ENCODE assay signal across 1 cellular context in genomic region chr1:25232866-25233784, GRCh38.
TF ChIP-seq lines count a peak whose summit lies in the region.

No MANE protein-coding gene starts in this region.

TF ChIP-seq in K562, 482 proteins besides CTCF, POLR2A, EP300 and RAD21 (continued from another document and continues in another):
- TF ChIP-seq TFE3 (CRISPR knock-in tag; IDR thresholded peaks at IDR 0.05) (peak; percentile 84), ZNF280B (CRISPR knock-in tag; IDR thresholded peaks at IDR 0.05) (no peak), ZBTB1 (CRISPR knock-in tag; IDR thresholded peaks at IDR 0.05; ENCODE audit: borderline replicate concordance, low read depth) (no peak), VEZF1 (CRISPR knock-in tag; IDR thresholded peaks at IDR 0.05) (peak; percentile 76), KLF10 (CRISPR knock-in tag; IDR thresholded peaks at IDR 0.05) (0 out of 2 replicates have a peak, but pooled peaks have one; percentile 68), NFATC3 (IDR thresholded peaks at IDR 0.05) (peak; percentile 57), BCOR (IDR thresholded peaks at IDR 0.05) (peak; percentile 10; the same call in 1 of the 2 replicates), SIN3A (IDR thresholded peaks at IDR 0.05; ENCODE audit: borderline replicate concordance in 2 of 2, control insufficient read depth in 1 of 2, low read depth in 2 of 2, low read length in 2 of 2) (peak in 1 of 2 experiments; percentile 95; a peak in 3 of 4 replicates), ZSCAN29 (IDR thresholded peaks at IDR 0.05) (no peak), KDM1A (IDR thresholded peaks at IDR 0.05) (peak; percentile 30 to 35; a peak in 2 of 4 replicates), BRF1 (IDR thresholded peaks at IDR 0.05; ENCODE audit: borderline replicate concordance, extremely low read depth, insufficient read length) (no peak), NR2C1 (IDR thresholded peaks at IDR 0.05) (peak; percentile 96), NR2C1 (tag; IDR thresholded peaks at IDR 0.05) (peak; percentile 97), GABPB2 (CRISPR knock-in tag; conservative IDR thresholded peaks at IDR 0.05) (no peak), ZNF830 (CRISPR knock-in tag; IDR thresholded peaks at IDR 0.05) (peak; percentile 86; the same call in 1 of the 2 replicates), POLR2AphosphoS5 (IDR thresholded peaks at IDR 0.05; ENCODE audit: control insufficient read depth, insufficient read depth, low read depth, low read length) (peak; percentile 82), FOXO4 (CRISPR knock-in tag; IDR thresholded peaks at IDR 0.05) (no peak), ZNF584 (CRISPR knock-in tag; IDR thresholded peaks at IDR 0.05; ENCODE audit: low read depth) (peak; percentile 83), BHLHE40 (IDR thresholded peaks at IDR 0.05; ENCODE audit: low read length) (peak; percentile 94), HMGN3 (IDR thresholded peaks at IDR 0.05; ENCODE audit: borderline replicate concordance, extremely low read depth, insufficient read length, low read depth, low read length) (peak; percentile 73), ZSCAN32 (CRISPR knock-in tag; IDR thresholded peaks at IDR 0.05) (no peak), HMGXB4 (CRISPR knock-in tag; IDR thresholded peaks at IDR 0.05) (no peak), CTBP1 (IDR thresholded peaks at IDR 0.05; ENCODE audit: borderline replicate concordance) (peak; percentile 77), ELK3 (CRISPR knock-in tag; IDR thresholded peaks at IDR 0.05) (0 out of 2 replicates have a peak, but pooled peaks have one; percentile 16), JUND (IDR thresholded peaks at IDR 0.05; ENCODE audit: borderline replicate concordance, low read depth, low read length) (peak; percentile 83), JUND (tag; IDR thresholded peaks at IDR 0.05; ENCODE audit: borderline replicate concordance, low read depth, low read length) (peak; percentile 71; the same call in 2 of the 3 replicates), CBX1 (IDR thresholded peaks at IDR 0.05; ENCODE audit: low read depth) (peak; percentile 66; the same call in 1 of the 2 replicates), HDAC2 (IDR thresholded peaks at IDR 0.05) (0 out of 2 replicates have a peak, but pooled peaks have one; percentile 43), CREB3L1 (IDR thresholded peaks at IDR 0.05; ENCODE audit: borderline replicate concordance, low read depth) (no peak), SOX6 (IDR thresholded peaks at IDR 0.05) (peak; percentile 93), TBL1XR1 (IDR thresholded peaks at IDR 0.05; ENCODE audit: low read length in 2 of 2) (peak in 1 of 2 experiments; percentile 66; a peak in 2 of 4 replicates), MYC (IDR thresholded peaks at IDR 0.05; ENCODE audit: low read depth, low read length) (no peak; the same call in 1 of the 2 replicates), MYC (CRISPR knock-in tag; IDR thresholded peaks at IDR 0.05; ENCODE audit: borderline replicate concordance, low read depth) (peak; percentile 94), HDAC3 (IDR thresholded peaks at IDR 0.05; ENCODE audit: borderline replicate concordance, partially characterized antibody) (peak; percentile 57), RHOXF2B (CRISPR knock-in tag; conservative IDR thresholded peaks at IDR 0.05) (peak; percentile 57; the same call in 1 of the 2 replicates), ZNF316 (IDR thresholded peaks at IDR 0.05) (0 out of 2 replicates have a peak, but pooled peaks have one; percentile 9), ZBTB17 (CRISPR knock-in tag; IDR thresholded peaks at IDR 0.05) (0 out of 2 replicates have a peak, but pooled peaks have one; percentile 11), RAD51 (IDR thresholded peaks at IDR 0.05; ENCODE audit: borderline replicate concordance, low read depth) (peak; percentile 80; the same call in 1 of the 2 replicates), MTA1 (IDR thresholded peaks at IDR 0.05; ENCODE audit: borderline replicate concordance) (peak; percentile 13; the same call in 1 of the 2 replicates), SP1 (CRISPR knock-in tag; IDR thresholded peaks at IDR 0.05) (peak; percentile 76), ZBTB9 (CRISPR knock-in tag; IDR thresholded peaks at IDR 0.05) (peak; percentile 92), TSHZ1 (CRISPR knock-in tag; IDR thresholded peaks at IDR 0.05) (0 out of 2 replicates have a peak, but pooled peaks have one; percentile 9), NEUROD1 (IDR thresholded peaks at IDR 0.05; ENCODE audit: borderline replicate concordance, low read depth, low read length, partially characterized antibody) (peak; percentile 82), USF1 (CRISPR knock-in tag; IDR thresholded peaks at IDR 0.05) (peak; percentile 82)
